1 cellular context compared by ENCODE assay signal in the genomic region with DNA sequence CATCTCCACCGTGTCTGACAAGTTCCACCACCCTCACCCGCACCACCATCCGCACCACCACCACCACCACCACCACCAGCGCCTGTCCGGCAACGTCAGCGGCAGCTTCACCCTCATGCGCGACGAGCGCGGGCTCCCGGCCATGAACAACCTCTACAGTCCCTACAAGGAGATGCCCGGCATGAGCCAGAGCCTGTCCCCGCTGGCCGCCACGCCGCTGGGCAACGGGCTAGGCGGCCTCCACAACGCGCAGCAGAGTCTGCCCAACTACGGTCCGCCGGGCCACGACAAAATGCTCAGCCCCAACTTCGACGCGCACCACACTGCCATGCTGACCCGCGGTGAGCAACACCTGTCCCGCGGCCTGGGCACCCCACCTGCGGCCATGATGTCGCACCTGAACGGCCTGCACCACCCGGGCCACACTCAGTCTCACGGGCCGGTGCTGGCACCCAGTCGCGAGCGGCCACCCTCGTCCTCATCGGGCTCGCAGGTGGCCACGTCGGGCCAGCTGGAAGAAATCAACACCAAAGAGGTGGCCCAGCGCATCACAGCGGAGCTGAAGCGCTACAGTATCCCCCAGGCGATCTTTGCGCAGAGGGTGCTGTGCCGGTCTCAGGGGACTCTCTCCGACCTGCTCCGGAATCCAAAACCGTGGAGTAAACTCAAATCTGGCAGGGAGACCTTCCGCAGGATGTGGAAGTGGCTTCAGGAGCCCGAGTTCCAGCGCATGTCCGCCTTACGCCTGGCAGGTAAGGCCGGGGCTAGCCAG.
TF ChIP-seq lines count a peak whose summit lies in the region.

No MANE protein-coding gene starts in this region.

TF ChIP-seq in K562, 482 proteins besides CTCF, POLR2A, EP300 and RAD21 (continued from another document):
- TF ChIP-seq ZBTB33 (CRISPR knock-in tag; IDR thresholded peaks at IDR 0.05): peak; percentile 75
- TF ChIP-seq, protein P1, sequence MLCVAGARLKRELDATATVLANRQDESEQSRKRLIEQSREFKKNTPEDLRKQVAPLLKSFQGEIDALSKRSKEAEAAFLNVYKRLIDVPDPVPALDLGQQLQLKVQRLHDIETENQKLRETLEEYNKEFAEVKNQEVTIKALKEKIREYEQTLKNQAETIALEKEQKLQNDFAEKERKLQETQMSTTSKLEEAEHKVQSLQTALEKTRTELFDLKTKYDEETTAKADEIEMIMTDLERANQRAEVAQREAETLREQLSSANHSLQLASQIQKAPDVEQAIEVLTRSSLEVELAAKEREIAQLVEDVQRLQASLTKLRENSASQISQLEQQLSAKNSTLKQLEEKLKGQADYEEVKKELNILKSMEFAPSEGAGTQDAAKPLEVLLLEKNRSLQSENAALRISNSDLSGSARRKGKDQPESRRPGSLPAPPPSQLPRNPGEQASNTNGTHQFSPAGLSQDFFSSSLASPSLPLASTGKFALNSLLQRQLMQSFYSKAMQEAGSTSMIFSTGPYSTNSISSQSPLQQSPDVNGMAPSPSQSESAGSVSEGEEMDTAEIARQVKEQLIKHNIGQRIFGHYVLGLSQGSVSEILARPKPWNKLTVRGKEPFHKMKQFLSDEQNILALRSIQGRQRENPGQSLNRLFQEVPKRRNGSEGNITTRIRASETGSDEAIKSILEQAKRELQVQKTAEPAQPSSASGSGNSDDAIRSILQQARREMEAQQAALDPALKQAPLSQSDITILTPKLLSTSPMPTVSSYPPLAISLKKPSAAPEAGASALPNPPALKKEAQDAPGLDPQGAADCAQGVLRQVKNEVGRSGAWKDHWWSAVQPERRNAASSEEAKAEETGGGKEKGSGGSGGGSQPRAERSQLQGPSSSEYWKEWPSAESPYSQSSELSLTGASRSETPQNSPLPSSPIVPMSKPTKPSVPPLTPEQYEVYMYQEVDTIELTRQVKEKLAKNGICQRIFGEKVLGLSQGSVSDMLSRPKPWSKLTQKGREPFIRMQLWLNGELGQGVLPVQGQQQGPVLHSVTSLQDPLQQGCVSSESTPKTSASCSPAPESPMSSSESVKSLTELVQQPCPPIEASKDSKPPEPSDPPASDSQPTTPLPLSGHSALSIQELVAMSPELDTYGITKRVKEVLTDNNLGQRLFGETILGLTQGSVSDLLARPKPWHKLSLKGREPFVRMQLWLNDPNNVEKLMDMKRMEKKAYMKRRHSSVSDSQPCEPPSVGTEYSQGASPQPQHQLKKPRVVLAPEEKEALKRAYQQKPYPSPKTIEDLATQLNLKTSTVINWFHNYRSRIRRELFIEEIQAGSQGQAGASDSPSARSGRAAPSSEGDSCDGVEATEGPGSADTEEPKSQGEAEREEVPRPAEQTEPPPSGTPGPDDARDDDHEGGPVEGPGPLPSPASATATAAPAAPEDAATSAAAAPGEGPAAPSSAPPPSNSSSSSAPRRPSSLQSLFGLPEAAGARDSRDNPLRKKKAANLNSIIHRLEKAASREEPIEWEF (CRISPR knock-in tag; IDR thresholded peaks at IDR 0.05): no peak
